24 cellular contexts compared by ENCODE assay signal in the genomic region with DNA sequence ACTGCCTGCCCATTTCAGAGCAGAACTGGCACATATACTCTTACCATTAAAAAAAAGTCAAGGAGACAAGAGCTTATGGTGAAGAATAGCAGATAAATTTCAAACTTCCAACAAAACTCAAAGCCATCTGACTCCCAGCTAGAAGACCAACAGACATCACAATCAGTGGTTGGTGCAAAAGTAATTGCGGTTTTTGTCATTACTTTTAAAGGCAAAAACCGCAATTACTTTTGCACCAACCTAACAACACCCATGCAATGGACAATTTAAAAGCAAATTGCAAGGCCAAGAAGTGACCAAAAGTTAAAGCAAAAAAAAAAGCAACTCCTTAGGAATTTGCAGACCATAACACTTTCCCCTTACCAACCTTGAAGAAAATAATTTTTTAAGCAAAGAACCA. TPM values are rescaled to one million over a fixed set of nuclear protein-coding genes. Genes with fewer than 3 reads are reported as not detected.
DNase-seq lines count a peak whose midpoint lies in the region; ATAC-seq, FAIRE-seq and TF ChIP-seq lines count a peak whose summit lies in the region.
"Had no signal": no experiment of that assay in that cellular context is flagged by ENCODE, and none has a peak within 500 bp of the region (broad histone marks: within the 10 kb centered on the region; RNA-seq: fewer than 3 reads in every experiment).

No MANE protein-coding gene starts in this region.

- no peak overlapping the region for H3K9ac ChIP-seq in HepG2 (ENCODE audit: insufficient read depth, low read depth, low read length)
- H3K9ac ChIP-seq: BLaER1 treated with 17β-estradiol and CSF1 and Interleukin-3, amounts not matched to agents 10 nM and 100 nM had no signal

- H3K9me3 ChIP-seq in HepG2 (ENCODE audit: low read length) = no peaks in the 10 kb centered on the region
- H3K9me3 ChIP-seq in right lobe of liver = no peaks in the 10 kb centered on the region
- no peaks in the 10 kb centered on the region for H3K9me3 ChIP-seq in vagina
- H3K9me3 ChIP-seq: BLaER1 treated with 17β-estradiol and CSF1 and Interleukin-3, amounts not matched to agents 10 nM and 100 nM; Caco-2 had no signal

- in situ Hi-C loops in HepG2 (cut with HindIII; ENCODE audit: extremely low pct_ligation_motif_present, low pct_unique_long_range_greater_than_20kb) = no loop called here

- ATAC-seq in HepG2 = no peak
- no peak for ATAC-seq in right lobe of liver

- no peak for TF ChIP-seq POLR2A in HepG2 (IDR thresholded peaks at IDR 0.05; ENCODE audit: insufficient read depth in 1 of 2, low read depth in 2 of 2, low read length in 2 of 2)
- TF ChIP-seq POLR2A in right lobe of liver (IDR thresholded peaks at IDR 0.05) = no peak
- no peak for TF ChIP-seq POLR2A in vagina (IDR thresholded peaks at IDR 0.05)

- peak overlapping the region; percentile 16 for H3K27ac Mint-ChIP-seq in nephron progenitor cell
- H3K27ac Mint-ChIP-seq: CD4-positive, alpha-beta memory T cell had no signal

- no peaks in the 10 kb centered on the region for H4K20me1 ChIP-seq in HepG2 (ENCODE audit: insufficient read depth, low read length)
- H4K20me1 ChIP-seq: BLaER1 treated with 17β-estradiol and CSF1 and Interleukin-3, amounts not matched to agents 10 nM and 100 nM had no signal

- FAIRE-seq in HepG2 (lab: Jason Lieb, UNC) = no peak
- FAIRE-seq: G401.6 had no signal

- no peaks in the 10 kb centered on the region for H3K79me2 ChIP-seq in HepG2 (ENCODE audit: insufficient read depth, low read length)

- 0% methylated on average over 2 of the region's 2 CpGs for WGBS in HepG2 (ENCODE audit: low lambda C conversion rate)
- WGBS in right lobe of liver (ENCODE audit: insufficient coverage, low coverage, low lambda C conversion rate, missing lambda C conversion rate) = 84% methylated on average over 2 of the region's 2 CpGs

- TF ChIP-seq EP300 in HepG2 (IDR thresholded peaks at IDR 0.05; ENCODE audit: low read depth in 2 of 2, low read length in 2 of 2) (no peak), HepG2 (CRISPR knock-in tag; IDR thresholded peaks at IDR 0.05; ENCODE audit: borderline replicate concordance) (no peak)

- peak overlapping the region; percentile 13 for H3K4me3 Mint-ChIP-seq in nephron progenitor cell
- H3K4me3 Mint-ChIP-seq: CD4-positive, alpha-beta memory T cell had no signal

- no peaks in the 10 kb centered on the region for H3K9me3 Mint-ChIP-seq in nephron progenitor cell

- H3K4me2 ChIP-seq in HepG2 (ENCODE audit: low read depth, low read length) = no peak overlapping the region
- H3K4me2 ChIP-seq: BLaER1 treated with 17β-estradiol and CSF1 and Interleukin-3, amounts not matched to agents 10 nM and 100 nM had no signal

- CTCF ChIA-PET in HepG2 (lab: Yijun Ruan, JAX; ENCODE audit: low intra/inter-chr PET ratio, low total read pairs) = no interaction called here

- H3K36me3 ChIP-seq in HepG2 (replicated peaks in 1 of 2; ENCODE audit: control insufficient read depth in 1 of 2, insufficient read depth in 2 of 2, low read length in 2 of 2) (no peaks in the 10 kb centered on the region), right lobe of liver (no peaks in the 10 kb centered on the region), vagina (no peaks in the 10 kb centered on the region)

- no TSS peak for BruUV-seq in HepG2 (replicated peaks; lab: Mats Ljungman, UMichigan)

- peaks cover 52% of the 10 kb centered on the region for H3K36me3 Mint-ChIP-seq in nephron progenitor cell (ENCODE audit: low read depth)
- H3K36me3 Mint-ChIP-seq: CD4-positive, alpha-beta memory T cell had no signal

- H3K27ac ChIP-seq in HepG2 (ENCODE audit: extremely low read length, insufficient read depth, low read length) (no peak overlapping the region), right lobe of liver (no peak overlapping the region), vagina (peak overlapping the region; percentile 48)
- H3K27ac ChIP-seq: BLaER1 treated with 17β-estradiol and CSF1 and Interleukin-3, amounts not matched to agents 10 nM and 100 nM; RWPE1 had no signal

- DNase-seq in HepG2 (ENCODE audit: low spot score) (no peak), right lobe of liver (no peak), fibroblast of the aortic adventitia (ENCODE audit: low read depth) (no peak), nephron progenitor cell (no peak), vagina (ENCODE audit: extremely low spot score in 2 of 2) (no peak), inferior parietal cortex (ENCODE audit: extremely low spot score) (no peak), hepatic stellate cell (ENCODE audit: low spot score) (no peak)
- no peak for DNase-seq in stimulated activated CD4-positive, alpha-beta T cell treated with anti-CD3 and anti-CD28 coated beads, Interleukin-4, amount 100 ng/mL, for 4 hours
- DNase-seq: 8988T; Caco-2; CD4-positive, alpha-beta memory T cell; DMS153; MM.1S; NCI-H1048; NCI-H1417 treated with DMSO at 0.1 percent for 48 hours; NCI-H187; NCI-H226; NCI-H524; NCI-H774; NK-92 treated with Interleukin-12 subunit alpha and Interleukin-12 subunit beta, amount 100 ng/mL, for 24 hours; SHP77 treated with DMSO at 0.1 percent for 48 hours had no signal

- H2AFZ ChIP-seq in HepG2 (ENCODE audit: low read length) = no peak overlapping the region

- no peak overlapping the region for H3K4me3 ChIP-seq in HepG2 (replicated peaks in 1 of 3; ENCODE audit: insufficient read depth in 1 of 3, low read depth in 2 of 3, low read length in 3 of 3)
- H3K4me3 ChIP-seq in right lobe of liver = no peak overlapping the region
- H3K4me3 ChIP-seq in fibroblast of the aortic adventitia (ENCODE audit: low read depth, low read length) = peak overlapping the region; percentile 0
- no peak overlapping the region for H3K4me3 ChIP-seq in vagina
- H3K4me3 ChIP-seq: BLaER1 treated with 17β-estradiol and CSF1 and Interleukin-3, amounts not matched to agents 10 nM and 100 nM had no signal

- POLR2A ChIA-PET in HepG2 (lab: Yijun Ruan, JAX) = no interaction called here

- no peak for TF ChIP-seq CTCF in HepG2 (CRISPR knock-in tag; IDR thresholded peaks at IDR 0.05)
- TF ChIP-seq CTCF in right lobe of liver (IDR thresholded peaks at IDR 0.05) = no peak
- no peak for TF ChIP-seq CTCF in fibroblast of the aortic adventitia (IDR thresholded peaks at IDR 0.05; ENCODE audit: insufficient read depth, low read length)
- TF ChIP-seq CTCF in nephron progenitor cell (IDR thresholded peaks at IDR 0.05) = no peak
- TF ChIP-seq CTCF in vagina (IDR thresholded peaks at IDR 0.05) = no peak

- H3K4me1 ChIP-seq in HepG2 (ENCODE audit: insufficient read depth, low read length) (no peaks in the 10 kb centered on the region), right lobe of liver (no peaks in the 10 kb centered on the region), vagina (peaks cover 53% of the 10 kb centered on the region)
- H3K4me1 ChIP-seq: BLaER1 treated with 17β-estradiol and CSF1 and Interleukin-3, amounts not matched to agents 10 nM and 100 nM; Caco-2 had no signal

- peaks cover 98% of the 10 kb centered on the region for H3K4me1 Mint-ChIP-seq in nephron progenitor cell
- H3K4me1 Mint-ChIP-seq: CD4-positive, alpha-beta memory T cell had no signal

- TF ChIP-seq RAD21 in HepG2 (CRISPR knock-in tag; IDR thresholded peaks at IDR 0.05) = no peak

- H3K27me3 ChIP-seq in HepG2 (ENCODE audit: control insufficient read depth in 1 of 2, insufficient read depth in 2 of 2, low read length in 2 of 2) (peaks cover 2 to 19% of the 10 kb centered on the region in 2 experiments; a peak in 3 of 5 replicates), right lobe of liver (no peaks in the 10 kb centered on the region), vagina (no peaks in the 10 kb centered on the region)
- H3K27me3 ChIP-seq: BLaER1 treated with 17β-estradiol and CSF1 and Interleukin-3, amounts not matched to agents 10 nM and 100 nM had no signal

- intact Hi-C loops in HepG2 (cut with micrococcal nuclease; ENCODE audit: unreplicated experiment) (no loop called here), right lobe of liver (cut with DNase I) (no loop called here), vagina (cut with DNase I) (no loop called here)

- H3K27me3 Mint-ChIP-seq in nephron progenitor cell (ENCODE audit: low read depth, poor library complexity) = no peaks in the 10 kb centered on the region

RNA-seq across cellular contexts. Expression of a gene that starts 18.8 kb away (rescaled TPM):
- total RNA-seq in HepG2 (2016; rRNA removed; fragmentation: Illumina TruSeq; extraction: Trizol) (not detected in 2 replicates), right lobe of liver (under 1 TPM; 0.12 to 0.95 (median 0.21) TPM), fibroblast of the aortic adventitia (ENCODE audit: low replicate concordance) (7.0 and 7.2 TPM in 2 replicates), vagina (24.6 TPM)
- not detected in 2 replicates for total RNA-seq in HepG2 (2016; cell fraction: cytosol; rRNA removed; fragmentation: Illumina TruSeq; extraction: Trizol; ENCODE audit: low read depth)
- total RNA-seq in HepG2 (2016; cell fraction: insoluble cytoplasmic fraction; rRNA removed; fragmentation: Illumina TruSeq; extraction: Trizol) = not detected in 2 replicates
- not detected in 2 replicates for total RNA-seq in HepG2 (2016; cell fraction: membrane; rRNA removed; fragmentation: Illumina TruSeq; extraction: Trizol)
- total RNA-seq in HepG2 (2016; cell fraction: nucleus; rRNA removed; fragmentation: Illumina TruSeq; extraction: Trizol) = not detected in 2 replicates
- not detected in 2 replicates for polyA plus RNA-seq in HepG2 (2011; rRNA removed)
- not detected in 2 replicates for polyA plus RNA-seq in HepG2 (2011; cell fraction: cytosol; rRNA removed)
- not detected in 2 replicates for polyA plus RNA-seq in HepG2 (2011; cell fraction: nucleus; rRNA removed)
- polyA plus RNA-seq in HepG2 (2012) = not detected in 2 replicates
- polyA plus RNA-seq in HepG2 (2016; cell fraction: cytosol; fragmentation: Illumina TruSeq; extraction: Trizol; ENCODE audit: low read depth) = not detected in 2 replicates
- not detected in 2 replicates for polyA plus RNA-seq in HepG2 (2016; cell fraction: insoluble cytoplasmic fraction; fragmentation: Illumina TruSeq; extraction: Trizol; ENCODE audit: low read depth)
- not detected in 2 replicates for polyA plus RNA-seq in HepG2 (2016; cell fraction: membrane; fragmentation: Illumina TruSeq; extraction: Trizol; ENCODE audit: low read depth)
- not detected in 2 replicates for polyA plus RNA-seq in HepG2 (2016; cell fraction: nucleus; fragmentation: Illumina TruSeq; extraction: Trizol; ENCODE audit: insufficient read depth, low read depth)
- 1.8 TPM in 1 of 2 replicates, not detected in the other for polyA minus RNA-seq in HepG2 (2011; rRNA and poly(A)+ RNA removed; ENCODE audit: low replicate concordance)
- polyA minus RNA-seq in HepG2 (2011; cell fraction: cytosol; rRNA and poly(A)+ RNA removed) = not detected in 2 replicates
- polyA minus RNA-seq in HepG2 (2011; cell fraction: nucleus; rRNA and poly(A)+ RNA removed) = not detected in 2 replicates
